ENCODE assay signal across 17 cellular contexts in genomic region chr19:4301590-4302237, GRCh38. TPM values are rescaled to one million over a fixed set of nuclear protein-coding genes. Genes with fewer than 3 reads are reported as not detected.
DNase-seq lines count a peak whose midpoint lies in the region; ATAC-seq and TF ChIP-seq lines count a peak whose summit lies in the region.
"Had no signal": no experiment of that assay in that cellular context is flagged by ENCODE, and none has a peak within 500 bp of the region (broad histone marks: within the 10 kb centered on the region; RNA-seq: fewer than 3 reads in every experiment).

No MANE protein-coding gene starts in this region.

- peaks cover 6% of the 10 kb centered on the region for H3K79me2 ChIP-seq in neural progenitor cell (ENCODE audit: low read depth)

- TF ChIP-seq CTCF in IMR-90 (conservative IDR thresholded peaks at IDR 0.05; ENCODE audit: low read depth, low read length), result no peak
- TF ChIP-seq CTCF in neural progenitor cell (IDR thresholded peaks at IDR 0.05), result no peak

- TF ChIP-seq POLR2A in IMR-90 (IDR thresholded peaks at IDR 0.05; ENCODE audit: low read depth, low read length), result no peak

- CTCF ChIA-PET in IMR-90 (lab: Yijun Ruan, JAX), result no interaction called here

- DNase-seq in SHP77 (lab: John Stamatoyannopoulos, UW) (peak; percentile 22 to 46), SHP77 treated with DMSO at 0.1 percent for 48 hours (lab: John Stamatoyannopoulos, UW) (no peak), IMR-90 (no peak), neural progenitor cell (ENCODE audit: low spot score) (peak; percentile 32), epidermal melanocyte (ENCODE audit: insufficient read length, low spot score) (no peak)
- DNase-seq in activated naive CD8-positive, alpha-beta T cell treated with anti-CD3 and anti-CD28 coated beads, Interleukin-2, amount 50 U/mL, for 24 hours, result no peak
- DNase-seq: body of pancreas, DMS 273 treated with DMSO at 0.1 percent for 48 hours, GM23248, T-helper 9 cell had no signal

- H2BK5ac ChIP-seq in IMR-90 (ENCODE audit: low read depth, low read length, poor library complexity, severe bottlenecking), result no peak overlapping the region

- no peaks in the 10 kb centered on the region for H3K36me3 ChIP-seq in IMR-90 (ENCODE audit: control insufficient read depth, insufficient read depth, low read length)
- no peaks in the 10 kb centered on the region for H3K36me3 ChIP-seq in neural progenitor cell
- H3K36me3 ChIP-seq: gastroesophageal sphincter had no signal

- no peak overlapping the region for H3K14ac ChIP-seq in IMR-90 (replicated peaks; ENCODE audit: low read depth, low read length)

- H3K18ac ChIP-seq in IMR-90 (ENCODE audit: low read depth, low read length), result no peak overlapping the region

- H4K5ac ChIP-seq in IMR-90 (ENCODE audit: low read depth, low read length), result no peak overlapping the region

- peaks cover 6% of the 10 kb centered on the region; the same call in 1 of the 2 replicates for H3K9me1 ChIP-seq in IMR-90 (ENCODE audit: insufficient read depth, low read length)

- H2BK15ac ChIP-seq in IMR-90 (ENCODE audit: low read depth, low read length), result no peak overlapping the region

- H3K4me2 ChIP-seq in IMR-90 (ENCODE audit: low read depth, low read length) (no peak overlapping the region), neural progenitor cell (peak overlapping the region; percentile 29)

- no peak for ATAC-seq in IMR-90 (ENCODE audit: low read depth)
- ATAC-seq in activated naive CD8-positive, alpha-beta T cell treated with anti-CD3 and anti-CD28 coated beads, Interleukin-2, amount 50 U/mL, for 24 hours, result no peak
- no peak for ATAC-seq in GM19023 (IDR thresholded peaks at IDR 0.05; ENCODE audit: unreplicated experiment)
- no peak for ATAC-seq in HG02938 (IDR thresholded peaks at IDR 0.05; ENCODE audit: unreplicated experiment)
- ATAC-seq: body of pancreas, gastroesophageal sphincter, sciatic nerve had no signal

- peaks cover 13% of the 10 kb centered on the region for H3F3A ChIP-seq in neural progenitor cell (ENCODE audit: low read depth)

- peak overlapping the region; percentile 73 for H3K4me3 Mint-ChIP-seq in activated naive CD8-positive, alpha-beta T cell treated with anti-CD3 and anti-CD28 coated beads, Interleukin-2, amount 50 U/mL, for 24 hours
- H3K4me3 Mint-ChIP-seq in neural progenitor cell, result peak overlapping the region; percentile 17

- in situ Hi-C loops in IMR-90 (cut with MboI; ENCODE audit: low sequenced_read_pairs), result no loop called here

- WGBS in IMR-90 (ENCODE audit: extremely low coverage in 2 of 2, insufficient read length in 1 of 2), 2 experiments, result 51% methylated on average over 3 of the region's 13 CpGs; no CpG with 5 or more reads in 1 of the 2 experiments

- H2BK120ac ChIP-seq in IMR-90 (ENCODE audit: low read depth, low read length), result no peak overlapping the region

- H3K27me3 Mint-ChIP-seq in activated naive CD8-positive, alpha-beta T cell treated with anti-CD3 and anti-CD28 coated beads, Interleukin-2, amount 50 U/mL, for 24 hours, result peaks cover 3% of the 10 kb centered on the region
- H3K27me3 Mint-ChIP-seq in neural progenitor cell (ENCODE audit: insufficient read depth, low read depth), result peaks cover 4% of the 10 kb centered on the region

- TF ChIP-seq RAD21 in IMR-90 (IDR thresholded peaks at IDR 0.05; ENCODE audit: low read length), result no peak

- H4K20me1 ChIP-seq in IMR-90 (ENCODE audit: insufficient read depth, low read length) (no peaks in the 10 kb centered on the region), neural progenitor cell (ENCODE audit: low read depth) (no peaks in the 10 kb centered on the region)

- dilution Hi-C loops in IMR-90 (cut with HindIII; ENCODE audit: low sequenced_read_pairs, unreplicated experiment), result no loop called here

- BruUV-seq in IMR-90 (replicated peaks; lab: Mats Ljungman, UMichigan), result no TSS peak

- H4K8ac ChIP-seq in IMR-90 (ENCODE audit: low read depth in 2 of 2, low read length in 2 of 2), result no peak overlapping the region

- H3K9me3 ChIP-seq in IMR-90 (ENCODE audit: control insufficient read depth, insufficient read depth, low read length) (no peaks in the 10 kb centered on the region), neural progenitor cell (ENCODE audit: low read depth) (no peaks in the 10 kb centered on the region)
- H3K9me3 ChIP-seq: body of pancreas, gastroesophageal sphincter had no signal

- no peaks in the 10 kb centered on the region; the same call in 1 of the 2 replicates for H3K27me3 ChIP-seq in IMR-90 (ENCODE audit: control insufficient read depth, insufficient read depth, low read length)
- H3K27me3 ChIP-seq in neural progenitor cell, result no peaks in the 10 kb centered on the region

- H3K23ac ChIP-seq in IMR-90 (ENCODE audit: low read depth, low read length), result no peak overlapping the region

- H2AFZ ChIP-seq in IMR-90 (replicated peaks; ENCODE audit: low read length, poor library complexity) (peak overlapping the region; percentile 41), neural progenitor cell (replicated peaks) (peak overlapping the region; percentile 95)
- H2AFZ ChIP-seq: GM23248 had no signal

- no peak overlapping the region for H4K91ac ChIP-seq in IMR-90 (ENCODE audit: insufficient read depth, low read depth, low read length)

- no peak overlapping the region for H3K4ac ChIP-seq in IMR-90 (ENCODE audit: low read depth, low read length)

- H3K27ac ChIP-seq in IMR-90 (ENCODE audit: insufficient read depth, low read length), result no peak overlapping the region
- peak overlapping the region; percentile 63 for H3K27ac ChIP-seq in neural progenitor cell
- H3K27ac ChIP-seq: body of pancreas, gastroesophageal sphincter, GM23248, HL-60 had no signal

- no peaks in the 10 kb centered on the region for H3K9me3 Mint-ChIP-seq in activated naive CD8-positive, alpha-beta T cell treated with anti-CD3 and anti-CD28 coated beads, Interleukin-2, amount 50 U/mL, for 24 hours
- peaks cover 2% of the 10 kb centered on the region for H3K9me3 Mint-ChIP-seq in neural progenitor cell

- peaks cover 37% of the 10 kb centered on the region for H3K4me1 Mint-ChIP-seq in activated naive CD8-positive, alpha-beta T cell treated with anti-CD3 and anti-CD28 coated beads, Interleukin-2, amount 50 U/mL, for 24 hours
- H3K4me1 Mint-ChIP-seq in neural progenitor cell, result peaks cover 13% of the 10 kb centered on the region

- no peak overlapping the region for H3K56ac ChIP-seq in IMR-90 (ENCODE audit: extremely low read depth, insufficient read depth, low read length)

- H3K36me3 Mint-ChIP-seq in activated naive CD8-positive, alpha-beta T cell treated with anti-CD3 and anti-CD28 coated beads, Interleukin-2, amount 50 U/mL, for 24 hours (ENCODE audit: low read depth), result no peaks in the 10 kb centered on the region
- peaks cover 4% of the 10 kb centered on the region for H3K36me3 Mint-ChIP-seq in neural progenitor cell

- no peak overlapping the region for H2AK9ac ChIP-seq in IMR-90 (replicated peaks; ENCODE audit: low read depth, low read length, poor library complexity)

- H3K4me1 ChIP-seq in IMR-90 (ENCODE audit: control insufficient read depth, insufficient read depth, low read length) (no peaks in the 10 kb centered on the region), neural progenitor cell (peaks cover 10% of the 10 kb centered on the region)

- H3K9ac ChIP-seq in IMR-90 (ENCODE audit: low read depth, low read length) (no peak overlapping the region), neural progenitor cell (no peak overlapping the region)
- H3K9ac ChIP-seq: GM23248 had no signal

- H2AK5ac ChIP-seq in IMR-90 (ENCODE audit: low read depth, low read length), result no peak overlapping the region

- H3K79me1 ChIP-seq in IMR-90 (ENCODE audit: low read depth in 1 of 2, low read length in 2 of 2), result peaks cover 0 to 3% of the 10 kb centered on the region in 2 experiments; a peak in 1 of 4 replicates

- peak overlapping the region; percentile 61 for H3K27ac Mint-ChIP-seq in activated naive CD8-positive, alpha-beta T cell treated with anti-CD3 and anti-CD28 coated beads, Interleukin-2, amount 50 U/mL, for 24 hours
- H3K27ac Mint-ChIP-seq in neural progenitor cell, result peak overlapping the region; percentile 64

- H2BK20ac ChIP-seq in IMR-90 (ENCODE audit: low read depth, low read length), result no peak overlapping the region

- H3K4me3 ChIP-seq in IMR-90 (ENCODE audit: insufficient read depth, low read depth, low read length) (no peak overlapping the region), neural progenitor cell (no peak overlapping the region)
- H3K4me3 ChIP-seq: body of pancreas, gastroesophageal sphincter, GM23248 had no signal

- intact Hi-C loops in IMR-90 (cut with micrococcal nuclease), result no loop called here

- POLR2A ChIA-PET in IMR-90 (lab: Charles Lee; ENCODE audit: unreplicated experiment), result no interaction called here

TF ChIP-seq in IMR-90, 13 proteins besides CTCF, POLR2A, EP300 and RAD21 (continues in another document):
- TF ChIP-seq BHLHE40 (IDR thresholded peaks at IDR 0.05; ENCODE audit: low read depth, low read length) (no peak), CHD1 (IDR thresholded peaks at IDR 0.05; ENCODE audit: low read depth, low read length) (no peak)

RNA-seq across cellular contexts. Expression of gene TMIGD2, which starts 0.5 kb away (rescaled TPM):
- total RNA-seq in IMR-90 (2012; rRNA removed) (not detected in 2 replicates), neural progenitor cell (ENCODE audit: low replicate concordance) (0.19 and 1.3 TPM in 2 replicates)
- polyA plus RNA-seq in IMR-90 (2012; rRNA removed), result not detected in 2 replicates
- not detected in 2 replicates for polyA plus RNA-seq in IMR-90 (2012; cell fraction: cytosol; rRNA removed)
- polyA plus RNA-seq in IMR-90 (2012; cell fraction: nucleus; rRNA removed; ENCODE audit: low replicate concordance), result 0.07 TPM in 1 of 2 replicates, not detected in the other
- total RNA-seq: A172, body of pancreas, GM23248, temporal lobe had no signal
- polyA plus RNA-seq: GM23248 had no signal

RNA-seq across cellular contexts. Expression of gene FSD1, which starts 2.7 kb away (rescaled TPM):
- total RNA-seq in IMR-90 (2012; rRNA removed) (17.4 and 19.2 TPM in 2 replicates), neural progenitor cell (ENCODE audit: low replicate concordance) (48.3 and 104 TPM in 2 replicates)
- polyA plus RNA-seq in IMR-90 (2012; rRNA removed), result 23.4 and 24.4 TPM in 2 replicates
- 14.6 and 37.7 TPM in 2 replicates for polyA plus RNA-seq in IMR-90 (2012; cell fraction: cytosol; rRNA removed)
- 53.7 and 112 TPM in 2 replicates for polyA plus RNA-seq in IMR-90 (2012; cell fraction: nucleus; rRNA removed; ENCODE audit: low replicate concordance)
- total RNA-seq: body of pancreas had no signal

RNA-seq across cellular contexts. Expression of gene SHD, which starts 22.6 kb away (rescaled TPM):
- total RNA-seq in IMR-90 (2012; rRNA removed), result not detected in 2 replicates
- not detected in 2 replicates for polyA plus RNA-seq in IMR-90 (2012; rRNA removed)
- polyA plus RNA-seq in IMR-90 (2012; cell fraction: cytosol; rRNA removed), result not detected in 2 replicates
- not detected in 2 replicates for polyA plus RNA-seq in IMR-90 (2012; cell fraction: nucleus; rRNA removed; ENCODE audit: low replicate concordance)
- total RNA-seq in neural progenitor cell (ENCODE audit: low replicate concordance), result 0.34 TPM in 1 of 2 replicates, not detected in the other
- total RNA-seq: body of pancreas, gastroesophageal sphincter, GM23248, sciatic nerve had no signal
- polyA plus RNA-seq: GM23248 had no signal

RNA-seq across cellular contexts. Expression of gene STAP2, which starts 36.9 kb away (rescaled TPM):
- 1.3 and 1.4 TPM in 2 replicates for total RNA-seq in IMR-90 (2012; rRNA removed)
- polyA plus RNA-seq in IMR-90 (2012; rRNA removed), result 3.2 and 3.4 TPM in 2 replicates
- 7.1 and 7.7 TPM in 2 replicates for polyA plus RNA-seq in IMR-90 (2012; cell fraction: cytosol; rRNA removed)
- 10.0 and 17.1 TPM in 2 replicates for polyA plus RNA-seq in IMR-90 (2012; cell fraction: nucleus; rRNA removed; ENCODE audit: low replicate concordance)
- total RNA-seq in neural progenitor cell (ENCODE audit: low replicate concordance), result 5.7 and 6.8 TPM in 2 replicates

RNA-seq across cellular contexts. Expression of gene MPND, which starts 41.6 kb away (rescaled TPM):
- total RNA-seq in IMR-90 (2012; rRNA removed) (2.3 and 3.3 TPM in 2 replicates), neural progenitor cell (ENCODE audit: low replicate concordance) (10.6 and 30.4 TPM in 2 replicates)
- 8.1 and 9.8 TPM in 2 replicates for polyA plus RNA-seq in IMR-90 (2012; rRNA removed)
- polyA plus RNA-seq in IMR-90 (2012; cell fraction: cytosol; rRNA removed), result 12.5 and 13.1 TPM in 2 replicates
- polyA plus RNA-seq in IMR-90 (2012; cell fraction: nucleus; rRNA removed; ENCODE audit: low replicate concordance), result 4.6 and 9.8 TPM in 2 replicates

Comparison
In these comparisons a context has a peak if more than half of its experiments do, and no peak if none do; other contexts are left out.
1. DNase-seq: peak in SHP77 (2 of 2) and neural progenitor cell (single experiment); none in SHP77 treated with DMSO at 0.1 percent for 48 hours (single experiment), IMR-90 (single experiment), activated naive CD8-positive, alpha-beta T cell treated with anti-CD3 and anti-CD28 coated beads, Interleukin-2, amount 50 U/mL, for 24 hours (single experiment) and epidermal melanocyte (single experiment).